ENCODE assay signal across 21 cellular contexts in genomic region chr10:103336370-103336769, GRCh38. TPM values are rescaled to one million over a fixed set of nuclear protein-coding genes. Genes with fewer than 3 reads are reported as not detected.
A peak's percentile ranks its signal among the peaks of the same experiment; 100 is the strongest.
DNase-seq lines count a peak whose midpoint lies in the region; ATAC-seq, FAIRE-seq and TF ChIP-seq lines count a peak whose summit lies in the region.
"Had no signal": no experiment of that assay in that cellular context is flagged by ENCODE, and none has a peak within 500 bp of the region (broad histone marks: within the 10 kb centered on the region; RNA-seq: fewer than 3 reads in every experiment).

No MANE protein-coding gene starts in this region.

- no peaks in the 10 kb centered on the region for H3K9me1 ChIP-seq in K562 (ENCODE audit: control insufficient read depth, insufficient read depth, low read length)

- in situ Hi-C loops in K562 (cut with MboI), result no loop called here

- intact Hi-C loops in K562 (cut with micrococcal nuclease), result no loop called here

- H2AFZ ChIP-seq in MM.1S (ENCODE audit: low read length), result no peak overlapping the region
- no peak overlapping the region for H2AFZ ChIP-seq in K562 (ENCODE audit: low read depth, low read length)
- H2AFZ ChIP-seq: GM23338 had no signal

- CTCF ChIA-PET in A549 (lab: Yijun Ruan, JAX), result no interaction called here
- CTCF ChIA-PET in K562 (lab: Yijun Ruan, JAX; ENCODE audit: low intra/inter-chr PET ratio), result no interaction called here

- TF ChIP-seq CTCF in A549 (IDR thresholded peaks at IDR 0.05) (no peak), MM.1S (IDR thresholded peaks at IDR 0.05; ENCODE audit: low read length) (no peak), K562 (IDR thresholded peaks at IDR 0.05 in 2 of 3, conservative IDR thresholded peaks at IDR 0.05 in 1 of 3; ENCODE audit: insufficient read depth in 2 of 3, low read depth in 1 of 3, low read length in 3 of 3) (no peak), osteocyte (IDR thresholded peaks at IDR 0.05) (no peak)

- 89% methylated on average over 4 of the region's 4 CpGs for WGBS in A549 (ENCODE audit: missing lambda C conversion rate)
- WGBS in K562 (ENCODE audit: insufficient coverage, low coverage, missing lambda C conversion rate), result 98% methylated on average over 4 of the region's 4 CpGs

- H3K27ac Mint-ChIP-seq in osteocyte (ENCODE audit: unreplicated experiment), result no peak overlapping the region
- H3K27ac Mint-ChIP-seq: CD4-positive, alpha-beta memory T cell; GM23338; H9 had no signal

- no TSS peak for BruUV-seq in K562 (replicated peaks; lab: Mats Ljungman, UMichigan)

- H3K9ac ChIP-seq in MM.1S (ENCODE audit: low read length) (peak overlapping the region; percentile 16; the same call in 1 of the 2 replicates), K562 (ENCODE audit: insufficient read depth in 1 of 2, low read depth in 2 of 2, low read length in 2 of 2) (no peak overlapping the region)

- H3K9me3 ChIP-seq in A549, result no peaks in the 10 kb centered on the region
- H3K9me3 ChIP-seq in MM.1S (replicated peaks; ENCODE audit: insufficient read depth, low read length), result no peaks in the 10 kb centered on the region
- H3K9me3 ChIP-seq in K562 (replicated peaks; ENCODE audit: control insufficient read depth, insufficient read depth, low read depth, low read length), result no peaks in the 10 kb centered on the region

- ATAC-seq in A549, result no peak
- no peak for ATAC-seq in K562
- ATAC-seq: GM23338, HCT116 had no signal

- no peak overlapping the region for H3K27ac ChIP-seq in A549
- peak overlapping the region; percentile 74; the same call in 1 of the 2 replicates for H3K27ac ChIP-seq in MM.1S (ENCODE audit: low read length)
- no peak overlapping the region for H3K27ac ChIP-seq in K562 (ENCODE audit: extremely low read depth, low read depth, low read length)

- H4K20me1 ChIP-seq in MM.1S (ENCODE audit: insufficient read depth, low read length) (no peaks in the 10 kb centered on the region), K562 (replicated peaks; ENCODE audit: control insufficient read depth, insufficient read depth, low read length) (no peaks in the 10 kb centered on the region)

- TF ChIP-seq EP300 in A549 (IDR thresholded peaks at IDR 0.05) (no peak), K562 (IDR thresholded peaks at IDR 0.05; ENCODE audit: low read length) (no peak)

- no peaks in the 10 kb centered on the region for H3K4me1 Mint-ChIP-seq in osteocyte (ENCODE audit: unreplicated experiment)
- H3K4me1 Mint-ChIP-seq: CD4-positive, alpha-beta memory T cell; GM23338; H9 had no signal

- H3F3A ChIP-seq in MM.1S (ENCODE audit: insufficient read depth, low read length), result peaks cover 13% of the 10 kb centered on the region

- H3K4me1 ChIP-seq in A549 (no peaks in the 10 kb centered on the region), MM.1S (ENCODE audit: low read length) (peaks cover 15% of the 10 kb centered on the region), K562 (replicated peaks in 1 of 2; ENCODE audit: control insufficient read depth in 2 of 2, insufficient read depth in 2 of 2, low read length in 2 of 2) (no peaks in the 10 kb centered on the region)

- H3K4me2 ChIP-seq in A549 (no peak overlapping the region), MM.1S (ENCODE audit: low read depth, low read length) (peak overlapping the region; percentile 22; the same call in 1 of the 2 replicates), K562 (ENCODE audit: insufficient read depth, low read length) (no peak overlapping the region)
- H3K4me2 ChIP-seq: GM23338 had no signal

- no peaks in the 10 kb centered on the region for H3K9me3 Mint-ChIP-seq in osteocyte (ENCODE audit: unreplicated experiment)
- H3K9me3 Mint-ChIP-seq: CD4-positive, alpha-beta memory T cell; GM23338; H9 had no signal

- POLR2A ChIA-PET in A549 (lab: Yijun Ruan, JAX) (no interaction called here), K562 (lab: Yijun Ruan, JAX) (no interaction called here)

- FAIRE-seq in A549 (lab: Jason Lieb, UNC), result no peak
- no peak for FAIRE-seq in K562 (lab: Jason Lieb, UNC)
- FAIRE-seq: GM12891, GM18507 had no signal

- H3K79me2 ChIP-seq in MM.1S (ENCODE audit: low read length) (0 out of 2 replicates have a peak, but pooled peaks cover 4% of the 10 kb centered on the region), K562 (ENCODE audit: control insufficient read depth, insufficient read depth, low read length) (no peaks in the 10 kb centered on the region; the same call in 2 of the 3 replicates)

- H3K4me3 ChIP-seq in A549 (no peak overlapping the region), MM.1S (ENCODE audit: low read length) (no peak overlapping the region), K562 (no peak overlapping the region)
- H3K4me3 ChIP-seq: GM23338 had no signal

- no peaks in the 10 kb centered on the region for H3K27me3 Mint-ChIP-seq in osteocyte (ENCODE audit: unreplicated experiment)
- H3K27me3 Mint-ChIP-seq: CD4-positive, alpha-beta memory T cell had no signal

- H3K36me3 Mint-ChIP-seq in osteocyte (ENCODE audit: unreplicated experiment), result peaks cover 6% of the 10 kb centered on the region

- no peak overlapping the region for H3K4me3 Mint-ChIP-seq in osteocyte (ENCODE audit: unreplicated experiment)
- H3K4me3 Mint-ChIP-seq: CD4-positive, alpha-beta memory T cell; GM23338; H9 had no signal

- TF ChIP-seq RAD21 in A549 (conservative IDR thresholded peaks at IDR 0.05 in 1 of 2, IDR thresholded peaks at IDR 0.05 in 1 of 2) (no peak), K562 (CRISPR knock-in tag; conservative IDR thresholded peaks at IDR 0.05 in 1 of 2, IDR thresholded peaks at IDR 0.05 in 1 of 2) (no peak)

- no peaks in the 10 kb centered on the region for H3K9me2 ChIP-seq in MM.1S (replicated peaks; ENCODE audit: insufficient read depth, low read length)

- DNase-seq in A549 (ENCODE audit: low read depth in 1 of 2, low spot score in 1 of 2) (no peak), MM.1S (peak; percentile 95), K562 (ENCODE audit: extremely low read depth in 1 of 4, low spot score in 3 of 4) (no peak), osteocyte (ENCODE audit: extremely low spot score, unreplicated experiment) (peak; percentile 21), NCI-H2029 treated with DMSO at 0.1 percent for 48 hours (lab: John Stamatoyannopoulos, UW) (no peak), NCI-H2081 treated with DMSO at 0.1 percent for 48 hours (lab: John Stamatoyannopoulos, UW) (no peak)
- DNase-seq in activated CD4-positive, CD25-positive, alpha-beta regulatory T cell treated with anti-CD3 and anti-CD28 coated beads, Interleukin-2, amount 50 U/mL, for 72 hours, result no peak
- DNase-seq: 8988T; C1 segment of cervical spinal cord; Calu3; CD4-positive, alpha-beta memory T cell; COR-L47; DMS53; DMS79 treated with DMSO at 0.1 percent for 48 hours; GF-D8; H9 had no signal

- H3K36me3 ChIP-seq in MM.1S (replicated peaks; ENCODE audit: insufficient read depth, low read length), result peaks cover 6% of the 10 kb centered on the region; the same call in 1 of the 2 replicates
- H3K36me3 ChIP-seq in K562 (ENCODE audit: control insufficient read depth, insufficient read depth, low read length), result peaks cover 51% of the 10 kb centered on the region

- H3K27me3 ChIP-seq in MM.1S (replicated peaks; ENCODE audit: insufficient read depth, low read length), result no peaks in the 10 kb centered on the region
- no peaks in the 10 kb centered on the region for H3K27me3 ChIP-seq in K562 (ENCODE audit: control insufficient read depth in 2 of 2, insufficient read depth in 2 of 2, low read length in 2 of 2)

- TF ChIP-seq POLR2A in A549 (IDR thresholded peaks at IDR 0.05; ENCODE audit: low read length), result no peak
- TF ChIP-seq POLR2A in K562 (conservative IDR thresholded peaks at IDR 0.05), result no peak

RNA-seq across cellular contexts. Expression of gene PCGF6, which starts 14.6 kb away (rescaled TPM):
- polyA plus RNA-seq in A549 (2011; rRNA removed) (11.8 and 17.6 TPM in 2 replicates), A549 (2017; fragmentation: RNase III; extraction: RNeasy Plus Mini Kit Qiagen cat#74134 plus additional on column Dnase treatment) (11.3 to 13.6 TPM (median 11.8 TPM) in 3 replicates), K562 (2011; rRNA removed) (14.6 and 23.2 TPM in 2 replicates), K562 (2014; fragmentation: Illumina TruSeq; extraction: Trizol) (14.6 and 15.3 TPM in 2 replicates), K562 (2014; fragmentation: Nextera tagmentation; extraction: Ambion mirVana) (10 to 100 TPM in 1 of 2 experiments, 1 to 10 TPM in 1; 8.4 to 10.2 TPM), K562 (2014; rRNA removed) (17.9 and 20.6 TPM in 2 replicates)
- 6.0 and 6.3 TPM in 2 replicates for polyA plus RNA-seq in A549 (2012; cell fraction: cytosol; rRNA removed)
- 2.8 and 3.1 TPM in 2 replicates for polyA plus RNA-seq in A549 (2012; cell fraction: nucleus; rRNA removed)
- polyA minus RNA-seq in A549 (2011; rRNA and poly(A)+ RNA removed), result 2.8 and 4.0 TPM in 2 replicates
- 22.5 and 32.0 TPM in 2 replicates for total RNA-seq in K562 (2011; cell fraction: chromatin; rRNA removed; ENCODE audit: low replicate concordance)
- 18.9 and 22.3 TPM in 2 replicates for total RNA-seq in K562 (2011; cell fraction: nucleolus; rRNA removed)
- 21.0 and 22.2 TPM in 2 replicates for total RNA-seq in K562 (2011; cell fraction: nucleoplasm; rRNA removed)
- total RNA-seq in K562 (2014; rRNA removed) (21.4 and 21.5 TPM in 2 replicates), K562 (2014; rRNA removed; fragmentation: Illumina TruSeq; extraction: Trizol) (24.6 and 29.7 TPM in 2 replicates), K562 (2015; rRNA removed; fragmentation: Illumina TruSeq; extraction: Trizol) (17.9 and 18.5 TPM in 2 replicates), K562 (2021) (18.1 and 23.5 TPM in 2 replicates), osteocyte (12.3 and 14.2 TPM in 2 replicates)
- polyA plus RNA-seq in K562 (2011; cell fraction: cytosol; rRNA removed), result 4.7 and 6.4 TPM in 2 replicates
- polyA plus RNA-seq in K562 (2011; cell fraction: nucleus; rRNA removed), result 4.5 and 5.6 TPM in 2 replicates
- 13.7 and 16.3 TPM in 2 replicates for polyA plus RNA-seq in K562 (2012)
- 16.7 and 17.5 TPM in 2 replicates for polyA minus RNA-seq in K562 (2011; rRNA and poly(A)+ RNA removed)
- polyA minus RNA-seq in K562 (2011; cell fraction: cytosol; rRNA and poly(A)+ RNA removed), result 6.4 and 8.8 TPM in 2 replicates
- 6.2 and 10.7 TPM in 2 replicates for polyA minus RNA-seq in K562 (2011; cell fraction: nucleus; rRNA and poly(A)+ RNA removed)

RNA-seq across cellular contexts. Expression of gene TAF5, which starts 31.4 kb away (rescaled TPM):
- polyA plus RNA-seq in A549 (2011; rRNA removed), result 4.1 and 5.3 TPM in 2 replicates
- 1.6 and 2.0 TPM in 2 replicates for polyA plus RNA-seq in A549 (2012; cell fraction: cytosol; rRNA removed)
- polyA plus RNA-seq in A549 (2012; cell fraction: nucleus; rRNA removed), result 1.5 and 2.1 TPM in 2 replicates
- 3.6 to 4.1 TPM (median 3.9 TPM) in 3 replicates for polyA plus RNA-seq in A549 (2017; fragmentation: RNase III; extraction: RNeasy Plus Mini Kit Qiagen cat#74134 plus additional on column Dnase treatment)
- 2.9 and 3.1 TPM in 2 replicates for polyA minus RNA-seq in A549 (2011; rRNA and poly(A)+ RNA removed)
- total RNA-seq in K562 (2011; cell fraction: chromatin; rRNA removed; ENCODE audit: low replicate concordance), result 3.6 and 8.5 TPM in 2 replicates
- total RNA-seq in K562 (2011; cell fraction: nucleolus; rRNA removed), result 3.5 and 3.7 TPM in 2 replicates
- total RNA-seq in K562 (2011; cell fraction: nucleoplasm; rRNA removed), result 3.6 and 4.4 TPM in 2 replicates
- total RNA-seq in K562 (2014; rRNA removed), result 8.0 and 12.0 TPM in 2 replicates
- 11.6 and 12.5 TPM in 2 replicates for total RNA-seq in K562 (2014; rRNA removed; fragmentation: Illumina TruSeq; extraction: Trizol)
- 11.2 and 11.9 TPM in 2 replicates for total RNA-seq in K562 (2015; rRNA removed; fragmentation: Illumina TruSeq; extraction: Trizol)
- 9.3 TPM in 2 replicates for total RNA-seq in K562 (2021)
- polyA plus RNA-seq in K562 (2011; rRNA removed), result 8.9 and 11.9 TPM in 2 replicates
- polyA plus RNA-seq in K562 (2011; cell fraction: cytosol; rRNA removed), result 4.3 and 5.8 TPM in 2 replicates
- polyA plus RNA-seq in K562 (2011; cell fraction: nucleus; rRNA removed), result 3.5 and 5.0 TPM in 2 replicates
- 4.3 and 6.6 TPM in 2 replicates for polyA plus RNA-seq in K562 (2012)
- 7.9 and 9.9 TPM in 2 replicates for polyA plus RNA-seq in K562 (2014; fragmentation: Illumina TruSeq; extraction: Trizol)
- 1 to 10 TPM; 4.2 to 5.5 TPM for polyA plus RNA-seq in K562 (2014; fragmentation: Nextera tagmentation; extraction: Ambion mirVana)
- polyA plus RNA-seq in K562 (2014; rRNA removed), result 6.5 and 8.2 TPM in 2 replicates
- polyA minus RNA-seq in K562 (2011; rRNA and poly(A)+ RNA removed), result 13.5 and 15.1 TPM in 2 replicates
- polyA minus RNA-seq in K562 (2011; cell fraction: cytosol; rRNA and poly(A)+ RNA removed), result 5.6 and 6.3 TPM in 2 replicates
- polyA minus RNA-seq in K562 (2011; cell fraction: nucleus; rRNA and poly(A)+ RNA removed), result 2.7 and 4.7 TPM in 2 replicates
- 4.2 and 4.5 TPM in 2 replicates for total RNA-seq in osteocyte

RNA-seq across cellular contexts. Expression of gene INA, which starts 59.4 kb away (rescaled TPM):
- polyA plus RNA-seq in A549 (2011; rRNA removed) (30.2 and 32.0 TPM in 2 replicates), A549 (2017; fragmentation: RNase III; extraction: RNeasy Plus Mini Kit Qiagen cat#74134 plus additional on column Dnase treatment) (20.9 to 22.7 TPM (median 22.5 TPM) in 3 replicates), K562 (2011; rRNA removed) (not detected in 2 replicates), K562 (2014; fragmentation: Illumina TruSeq; extraction: Trizol) (not detected in 2 replicates), K562 (2014; fragmentation: Nextera tagmentation; extraction: Ambion mirVana) (not detected), K562 (2014; rRNA removed) (not detected in 2 replicates)
- polyA plus RNA-seq in A549 (2012; cell fraction: cytosol; rRNA removed), result 15.0 and 15.7 TPM in 2 replicates
- 10.5 and 15.0 TPM in 2 replicates for polyA plus RNA-seq in A549 (2012; cell fraction: nucleus; rRNA removed)
- polyA minus RNA-seq in A549 (2011; rRNA and poly(A)+ RNA removed), result 9.8 and 10.0 TPM in 2 replicates
- not detected in 2 replicates for total RNA-seq in K562 (2011; cell fraction: chromatin; rRNA removed; ENCODE audit: low replicate concordance)
- total RNA-seq in K562 (2011; cell fraction: nucleolus; rRNA removed), result not detected in 2 replicates
- not detected in 2 replicates for total RNA-seq in K562 (2011; cell fraction: nucleoplasm; rRNA removed)
- total RNA-seq in K562 (2014; rRNA removed) (not detected in 2 replicates), K562 (2014; rRNA removed; fragmentation: Illumina TruSeq; extraction: Trizol) (not detected in 2 replicates), K562 (2015; rRNA removed; fragmentation: Illumina TruSeq; extraction: Trizol) (not detected in 2 replicates), K562 (2021) (not detected in 2 replicates), osteocyte (2.4 and 2.5 TPM in 2 replicates)
- polyA plus RNA-seq in K562 (2011; cell fraction: cytosol; rRNA removed), result not detected in 2 replicates
- polyA plus RNA-seq in K562 (2011; cell fraction: nucleus; rRNA removed), result not detected in 2 replicates
- polyA plus RNA-seq in K562 (2012), result not detected in 2 replicates
- polyA minus RNA-seq in K562 (2011; rRNA and poly(A)+ RNA removed), result not detected in 2 replicates
- not detected in 2 replicates for polyA minus RNA-seq in K562 (2011; cell fraction: cytosol; rRNA and poly(A)+ RNA removed)
- polyA minus RNA-seq in K562 (2011; cell fraction: nucleus; rRNA and poly(A)+ RNA removed), result not detected in 2 replicates
- total RNA-seq: CD4-positive, alpha-beta memory T cell; H4 had no signal
- polyA plus RNA-seq: CD4-positive, alpha-beta memory T cell had no signal

RNA-seq across cellular contexts. Expression of gene ATP5MK, which starts 59.9 kb away (rescaled TPM):
- polyA plus RNA-seq in A549 (2011; rRNA removed) (492 and 504 TPM in 2 replicates), A549 (2017; fragmentation: RNase III; extraction: RNeasy Plus Mini Kit Qiagen cat#74134 plus additional on column Dnase treatment) (648 to 682 TPM (median 679 TPM) in 3 replicates), K562 (2011; rRNA removed) (564 and 776 TPM in 2 replicates), K562 (2014; fragmentation: Illumina TruSeq; extraction: Trizol) (906 and 923 TPM in 2 replicates), K562 (2014; fragmentation: Nextera tagmentation; extraction: Ambion mirVana) (1,000 to 10,000 TPM; 1,599 to 1,810 TPM), K562 (2014; rRNA removed) (553 and 576 TPM in 2 replicates)
- polyA plus RNA-seq in A549 (2012; cell fraction: cytosol; rRNA removed), result 238 and 292 TPM in 2 replicates
- 66.0 and 191 TPM in 2 replicates for polyA plus RNA-seq in A549 (2012; cell fraction: nucleus; rRNA removed)
- polyA minus RNA-seq in A549 (2011; rRNA and poly(A)+ RNA removed), result 16.4 and 23.4 TPM in 2 replicates
- total RNA-seq in K562 (2011; cell fraction: chromatin; rRNA removed; ENCODE audit: low replicate concordance), result 16.2 and 22.9 TPM in 2 replicates
- total RNA-seq in K562 (2011; cell fraction: nucleolus; rRNA removed), result 27.9 and 39.9 TPM in 2 replicates
- total RNA-seq in K562 (2011; cell fraction: nucleoplasm; rRNA removed), result 41.8 and 43.8 TPM in 2 replicates
- total RNA-seq in K562 (2014; rRNA removed) (182 and 185 TPM in 2 replicates), K562 (2014; rRNA removed; fragmentation: Illumina TruSeq; extraction: Trizol) (741 and 857 TPM in 2 replicates), K562 (2015; rRNA removed; fragmentation: Illumina TruSeq; extraction: Trizol) (634 and 717 TPM in 2 replicates), K562 (2021) (497 and 564 TPM in 2 replicates), osteocyte (293 and 307 TPM in 2 replicates)
- 227 and 423 TPM in 2 replicates for polyA plus RNA-seq in K562 (2011; cell fraction: cytosol; rRNA removed)
- 93.9 and 163 TPM in 2 replicates for polyA plus RNA-seq in K562 (2011; cell fraction: nucleus; rRNA removed)
- 379 and 888 TPM in 2 replicates for polyA plus RNA-seq in K562 (2012)
- polyA minus RNA-seq in K562 (2011; rRNA and poly(A)+ RNA removed), result 84.3 and 84.5 TPM in 2 replicates
- 15.6 and 24.4 TPM in 2 replicates for polyA minus RNA-seq in K562 (2011; cell fraction: cytosol; rRNA and poly(A)+ RNA removed)
- 11.3 and 16.1 TPM in 2 replicates for polyA minus RNA-seq in K562 (2011; cell fraction: nucleus; rRNA and poly(A)+ RNA removed)

Comparison
In these comparisons a context has a peak if more than half of its experiments do, and no peak if none do; other contexts are left out.
1. DNase-seq: peak in MM.1S (single experiment) and osteocyte (single experiment); none in A549 (0 of 2), K562 (0 of 4), activated CD4-positive, CD25-positive, alpha-beta regulatory T cell treated with anti-CD3 and anti-CD28 coated beads, Interleukin-2, amount 50 U/mL, for 72 hours (single experiment), NCI-H2029 treated with DMSO at 0.1 percent for 48 hours (single experiment) and NCI-H2081 treated with DMSO at 0.1 percent for 48 hours (single experiment).
2. Of the 35 proteins assayed by ChIP-seq in both K562 and A549: peak only in K562: none; only in A549: MAFK; in both: none; in neither: 34.